In the genomic region with DNA sequence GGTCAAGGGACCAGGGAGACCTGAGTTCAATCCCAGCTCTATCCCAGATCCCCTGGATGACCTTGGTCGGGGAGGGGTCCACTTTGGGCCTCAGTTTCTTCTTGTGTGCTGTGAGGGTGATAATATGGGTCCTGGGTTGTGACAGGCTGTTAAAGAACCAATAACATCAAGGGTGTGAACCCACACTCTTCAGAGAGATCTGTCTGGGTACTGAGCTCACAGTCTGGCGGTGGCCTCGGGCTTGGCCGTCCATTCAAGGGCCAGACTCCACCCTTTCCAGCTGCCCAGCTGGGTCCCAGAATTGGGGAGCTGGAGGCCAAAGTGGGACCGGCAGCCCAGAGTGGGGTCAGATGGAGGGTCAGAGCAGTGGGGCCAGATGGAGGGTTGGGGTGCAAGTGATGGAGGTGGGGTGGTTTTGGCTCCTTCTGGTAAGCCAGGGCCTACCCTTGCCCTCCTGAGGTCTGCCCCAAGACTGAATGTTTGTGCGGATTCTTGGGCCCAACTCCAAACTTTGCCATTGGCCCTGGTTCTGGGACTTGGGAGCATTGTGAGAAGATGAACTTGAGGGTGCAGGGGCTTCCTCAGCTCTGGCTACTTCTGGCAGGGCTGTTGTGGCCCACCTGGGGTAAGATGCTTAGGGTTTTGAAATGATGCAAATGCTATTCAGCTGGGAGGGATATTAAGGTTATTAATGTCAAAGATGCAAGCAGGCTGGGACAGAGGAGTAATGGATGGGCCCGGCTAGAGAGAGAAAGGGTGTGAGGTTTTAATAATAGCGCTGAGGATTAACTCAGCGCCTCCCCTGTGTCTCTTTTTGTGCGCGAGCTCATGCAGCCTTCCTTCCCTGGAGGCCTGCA, we compare ENCODE assay signal across 9 cellular contexts. TPM values are rescaled to one million over a fixed set of nuclear protein-coding genes. Genes with fewer than 3 reads are reported as not detected.
DNase-seq lines count a peak whose midpoint lies in the region; ATAC-seq and TF ChIP-seq lines count a peak whose summit lies in the region.
"Had no signal": no experiment of that assay in that cellular context is flagged by ENCODE, and none has a peak within 500 bp of the region (broad histone marks: within the 10 kb centered on the region; RNA-seq: fewer than 3 reads in every experiment).

No MANE protein-coding gene starts in this region.

- no peak for ATAC-seq in gastroesophageal sphincter
- no peak for ATAC-seq in GM19463 (IDR thresholded peaks at IDR 0.05; ENCODE audit: unreplicated experiment)
- ATAC-seq in HG02840 (IDR thresholded peaks at IDR 0.05; ENCODE audit: low FRiP score, unreplicated experiment), result no peak

- peak overlapping the region in 8 of 11 experiments; percentile 79 to 93 (median 88); a peak in 12 of 22 replicates for H3K9ac ChIP-seq in BLaER1 treated with 17β-estradiol and CSF1 and Interleukin-3, amounts not matched to agents 10 nM and 100 nM

- TF ChIP-seq POLR2A in gastroesophageal sphincter (IDR thresholded peaks at IDR 0.05) (no peak), ovary (IDR thresholded peaks at IDR 0.05) (no peak)

- no peaks in the 10 kb centered on the region for H3K9me3 ChIP-seq in BLaER1 treated with 17β-estradiol and CSF1 and Interleukin-3, amounts not matched to agents 10 nM and 100 nM (replicated peaks in 1 of 11)
- no peaks in the 10 kb centered on the region for H3K9me3 ChIP-seq in gastroesophageal sphincter
- no peaks in the 10 kb centered on the region for H3K9me3 ChIP-seq in ovary

- 65 to 83% methylated on average over 4 to 10 of the region's 11 CpGs for WGBS in gastroesophageal sphincter (ENCODE audit: low coverage in 1 of 2), 2 donors
- 33 to 47% (median 40%) methylated on average over 11 of the region's 11 CpGs for WGBS in ovary, 3 donors

- peak overlapping the region in 10 of 11 experiments; percentile 88 to 100 (median 96); a peak in 18 of 22 replicates for H3K4me2 ChIP-seq in BLaER1 treated with 17β-estradiol and CSF1 and Interleukin-3, amounts not matched to agents 10 nM and 100 nM

- H3K4me3 ChIP-seq in BLaER1 treated with 17β-estradiol and CSF1 and Interleukin-3, amounts not matched to agents 10 nM and 100 nM, result peak overlapping the region in 7 of 10 experiments; percentile 68 to 84 (median 79); a peak in 13 of 20 replicates
- H3K4me3 ChIP-seq in gastroesophageal sphincter, result peak overlapping the region in 1 of 2 donors; percentile 66
- peak overlapping the region; percentile 67 for H3K4me3 ChIP-seq in ovary

- peaks cover 18 to 92% (median 87%) of the 10 kb centered on the region in 10 experiments for H3K4me1 ChIP-seq in BLaER1 treated with 17β-estradiol and CSF1 and Interleukin-3, amounts not matched to agents 10 nM and 100 nM
- peaks cover 0 to 45% (median 12%) of the 10 kb centered on the region in 3 donors for H3K4me1 ChIP-seq in gastroesophageal sphincter
- peaks cover 15% of the 10 kb centered on the region for H3K4me1 ChIP-seq in ovary (ENCODE audit: insufficient read depth)

- TF ChIP-seq EP300 in gastroesophageal sphincter (IDR thresholded peaks at IDR 0.05) (no peak), ovary (IDR thresholded peaks at IDR 0.05) (no peak)

- TF ChIP-seq CTCF in gastroesophageal sphincter (IDR thresholded peaks at IDR 0.05), result no peak
- TF ChIP-seq CTCF in ovary (IDR thresholded peaks at IDR 0.05), result no peak

- H3K27me3 ChIP-seq in BLaER1 treated with 17β-estradiol and CSF1 and Interleukin-3, amounts not matched to agents 10 nM and 100 nM, result peaks cover 0 to 43% (median 0%) of the 10 kb centered on the region in 11 experiments; a peak in 6 of 22 replicates
- H3K27me3 ChIP-seq in gastroesophageal sphincter (peaks cover 46% of the 10 kb centered on the region), ovary (no peaks in the 10 kb centered on the region)

- peak overlapping the region in 5 of 11 experiments; percentile 89 to 94 (median 92); a peak in 10 of 22 replicates for H3K27ac ChIP-seq in BLaER1 treated with 17β-estradiol and CSF1 and Interleukin-3, amounts not matched to agents 10 nM and 100 nM
- H3K27ac ChIP-seq in gastroesophageal sphincter (peak overlapping the region in 3 of 4 donors; percentile 79 to 88 (median 86)), ovary (peak overlapping the region; percentile 94 to 96)

- intact Hi-C loops in ovary (cut with DNase I), result loop anchor here in 1 of 4 donors (10.0 kb wide), 1 partner anchor 55 kb away; no protein-coding TSS in a partner anchor

- DNase-seq in RKO (ENCODE audit: low spot score) (peak; percentile 13), ovary (peak in 2 of 5 donors; percentile 48 to 52), DMS79 (lab: John Stamatoyannopoulos, UW) (no peak)
- DNase-seq in stimulated activated CD4-positive, alpha-beta T cell treated with anti-CD3 and anti-CD28 coated beads, Interleukin-2, amount 100 ng/mL, for 48 hours, result no peak
- DNase-seq: activated effector memory CD4-positive, alpha-beta T cell treated with anti-CD3 and anti-CD28 coated beads, Interleukin-2, amount 50 U/mL, for 16 hours had no signal

- H3K36me3 ChIP-seq in BLaER1 treated with 17β-estradiol and CSF1 and Interleukin-3, amounts not matched to agents 10 nM and 100 nM, result no peaks in the 10 kb centered on the region
- H3K36me3 ChIP-seq in gastroesophageal sphincter (no peaks in the 10 kb centered on the region), ovary (no peaks in the 10 kb centered on the region)

- H4K20me1 ChIP-seq in BLaER1 treated with 17β-estradiol and CSF1 and Interleukin-3, amounts not matched to agents 10 nM and 100 nM, result peaks cover 0 to 55% (median 42%) of the 10 kb centered on the region in 11 experiments; a peak in 15 of 22 replicates

RNA-seq across cellular contexts. Expression of gene CORO2B, which starts 1.5 kb away (rescaled TPM):
- total RNA-seq in gastroesophageal sphincter, result 1 to 10 TPM; 3.2 to 9.1 (median 6.6) TPM
- 10 to 100 TPM in 6 of 7 donors, 1 to 10 TPM in 1; 7.5 to 61.0 (median 22.8) TPM for total RNA-seq in ovary
- polyA plus RNA-seq in ovary, result 10 to 100 TPM; 11.3 to 12.4 TPM
